ENCODE assay signal across 24 cellular contexts in the genomic region with DNA sequence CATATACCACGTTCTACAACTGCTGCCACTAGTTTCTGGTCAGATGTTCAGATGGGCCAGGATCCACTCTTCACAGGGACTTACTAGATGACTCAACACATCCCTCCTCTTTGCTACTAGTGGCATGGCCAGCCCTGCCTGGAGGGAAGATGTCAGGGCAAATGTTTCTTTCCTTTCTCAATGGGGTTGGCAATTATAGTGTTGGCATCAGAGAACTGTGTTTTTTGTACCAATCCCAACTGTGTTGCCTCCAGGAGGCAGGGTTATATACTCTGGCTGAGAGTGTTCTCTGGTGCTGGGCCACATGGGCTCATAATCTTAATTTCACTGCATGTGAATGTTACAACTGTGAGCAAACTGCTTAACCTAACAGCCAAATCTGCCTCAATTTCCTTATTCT.
A peak's percentile ranks its signal among the peaks of the same experiment; 100 is the strongest.
DNase-seq lines count a peak whose midpoint lies in the region; ATAC-seq and TF ChIP-seq lines count a peak whose summit lies in the region.
"Had no signal": no experiment of that assay in that cellular context is flagged by ENCODE, and none has a peak within 500 bp of the region (broad histone marks: within the 10 kb centered on the region; RNA-seq: fewer than 3 reads in every experiment).

No MANE protein-coding gene starts in this region.

- H3K4me3 ChIP-seq in breast epithelium (no peak overlapping the region), PC-3 (ENCODE audit: low read length) (no peak overlapping the region), choroid plexus epithelial cell (ENCODE audit: low read depth, low read length) (no peak overlapping the region), heart left ventricle (no peak overlapping the region)
- H3K4me3 ChIP-seq: K562, PC-9 had no signal

- no peak for TF ChIP-seq POLR2A in breast epithelium (IDR thresholded peaks at IDR 0.05)
- TF ChIP-seq POLR2A in heart left ventricle (IDR thresholded peaks at IDR 0.05), result no peak

- no peak overlapping the region for H2AFZ ChIP-seq in PC-3 (ENCODE audit: low read length)
- H2AFZ ChIP-seq: PC-9 had no signal

- ATAC-seq in PC-3 (no peak), heart left ventricle (no peak), HG02571 (IDR thresholded peaks at IDR 0.05; ENCODE audit: unreplicated experiment) (no peak)
- ATAC-seq in naive thymus-derived CD8-positive, alpha-beta T cell, result no peak
- ATAC-seq: K562 had no signal

- H3K36me3 ChIP-seq in breast epithelium (no peaks in the 10 kb centered on the region), PC-3 (ENCODE audit: low read depth, low read length) (no peaks in the 10 kb centered on the region), heart left ventricle (no peaks in the 10 kb centered on the region)

- H3K9me3 Mint-ChIP-seq in MCF 10A (ENCODE audit: unreplicated experiment), result no peaks in the 10 kb centered on the region
- peaks cover 0 to 3% (median 0%) of the 10 kb centered on the region in 9 donors for H3K9me3 Mint-ChIP-seq in naive thymus-derived CD8-positive, alpha-beta T cell

- POLR2A ChIA-PET in MCF 10A (lab: Yijun Ruan, JAX), result interaction anchor here (1.1 kb wide), 1 partner anchor 39 kb away, joined by 3 read pairs; no protein-coding TSS in a partner anchor
- POLR2A ChIA-PET in PC-3 (lab: Charles Lee; ENCODE audit: unreplicated experiment), result no interaction called here
- POLR2A ChIA-PET in naive thymus-derived CD8-positive, alpha-beta T cell (lab: Charles Lee), result no interaction called here

- no peaks in the 10 kb centered on the region for H3K27me3 ChIP-seq in breast epithelium
- peaks cover 45% of the 10 kb centered on the region for H3K27me3 ChIP-seq in PC-3 (ENCODE audit: low read length)
- H3K27me3 ChIP-seq in heart left ventricle, result no peaks in the 10 kb centered on the region

- H3K9ac ChIP-seq in PC-3 (ENCODE audit: low read length), result no peak overlapping the region
- H3K9ac ChIP-seq: SK-N-SH had no signal

- peak overlapping the region; percentile 40 for H3K27ac Mint-ChIP-seq in MCF 10A (ENCODE audit: low read depth, unreplicated experiment)
- H3K27ac Mint-ChIP-seq in naive thymus-derived CD8-positive, alpha-beta T cell, result no peak overlapping the region
- H3K27ac Mint-ChIP-seq: CD8-positive, alpha-beta memory T cell had no signal

- peaks cover 5% of the 10 kb centered on the region for H3K4me1 Mint-ChIP-seq in MCF 10A (ENCODE audit: insufficient read depth, unreplicated experiment)
- no peaks in the 10 kb centered on the region for H3K4me1 Mint-ChIP-seq in naive thymus-derived CD8-positive, alpha-beta T cell
- H3K4me1 Mint-ChIP-seq: CD8-positive, alpha-beta memory T cell had no signal

- DNase-seq in MCF 10A (ENCODE audit: unreplicated experiment), result peak; percentile 13
- no peak for DNase-seq in breast epithelium (ENCODE audit: low spot score in 2 of 2)
- DNase-seq in PC-3, result no peak
- DNase-seq in choroid plexus epithelial cell (ENCODE audit: low read depth), result no peak
- DNase-seq in retina, result no peak
- DNase-seq in heart left ventricle, result no peak
- no peak for DNase-seq in naive thymus-derived CD8-positive, alpha-beta T cell
- DNase-seq: ACHN; C1 segment of cervical spinal cord; CD8-positive, alpha-beta memory T cell; GDM1; MV-4-11; NCI-H1105 treated with DMSO at 0.1 percent for 48 hours; NCI-H2029 treated with DMSO at 0.1 percent for 48 hours; NCI-H2171; NCI-H345; NCI-H524 treated with DMSO at 0.1 percent for 48 hours; PC-9; RPMI8226; SHP77 treated with DMSO at 0.1 percent for 48 hours; SK-N-SH had no signal

- no peaks in the 10 kb centered on the region for H3K9me2 ChIP-seq in PC-3 (replicated peaks; ENCODE audit: low read length)
- H3K9me2 ChIP-seq: SK-N-SH had no signal

- H3K4me2 ChIP-seq in PC-3 (ENCODE audit: low read length), result no peak overlapping the region
- H3K4me2 ChIP-seq: PC-9, SK-N-SH had no signal

- H3K27me3 Mint-ChIP-seq in MCF 10A (ENCODE audit: insufficient read depth, unreplicated experiment), result peaks cover 39% of the 10 kb centered on the region
- no peaks in the 10 kb centered on the region for H3K27me3 Mint-ChIP-seq in naive thymus-derived CD8-positive, alpha-beta T cell

- TF ChIP-seq CTCF in MCF 10A (IDR thresholded peaks at IDR 0.05; ENCODE audit: unreplicated experiment) (no peak), breast epithelium (IDR thresholded peaks at IDR 0.05) (no peak), PC-3 (conservative IDR thresholded peaks at IDR 0.05; ENCODE audit: low read depth, low read length) (0 out of 2 replicates have a peak, but pooled peaks have one; percentile 19), choroid plexus epithelial cell (conservative IDR thresholded peaks at IDR 0.05; ENCODE audit: low read depth, low read length) (peak; percentile 3), heart left ventricle (IDR thresholded peaks at IDR 0.05) (no peak)

- H3K79me2 ChIP-seq in PC-3 (ENCODE audit: low read length), result no peaks in the 10 kb centered on the region

- WGBS in heart left ventricle, 4 donors, result 0 to 69% (median 44%) methylated on average over 1 of the region's 1 CpG

- intact Hi-C loops in MCF 10A (cut with micrococcal nuclease) (no loop called here), breast epithelium (cut with DNase I; ENCODE audit: low total_unique reads) (loop anchor here (10.0 kb wide), 1 partner anchor 1206 kb away; no protein-coding TSS in a partner anchor), PC-3 (cut with micrococcal nuclease) (no loop called here), heart left ventricle (cut with DNase I) (no loop called here)

- H3K9me3 ChIP-seq in breast epithelium (no peaks in the 10 kb centered on the region), PC-3 (ENCODE audit: low read length) (no peaks in the 10 kb centered on the region), heart left ventricle (no peaks in the 10 kb centered on the region)
- H3K9me3 ChIP-seq: SK-N-SH had no signal

- CTCF ChIA-PET in MCF 10A (lab: Yijun Ruan, JAX), result no interaction called here
- CTCF ChIA-PET in PC-3 (lab: Charles Lee), result no interaction called here

- no TSS peak for BruUV-seq in MCF 10A (replicated peaks; lab: Mats Ljungman, UMichigan)
- BruUV-seq in PC-3 (replicated peaks; lab: Mats Ljungman, UMichigan), result no TSS peak

- H3K27ac ChIP-seq in breast epithelium (no peak overlapping the region), PC-3 (ENCODE audit: low read length) (no peak overlapping the region), heart left ventricle (no peak overlapping the region)
- H3K27ac ChIP-seq: 22Rv1, PC-9 had no signal

- no peaks in the 10 kb centered on the region for H3F3A ChIP-seq in PC-3 (ENCODE audit: low read length, unreplicated experiment)

- H3K4me3 Mint-ChIP-seq in MCF 10A (ENCODE audit: unreplicated experiment), result no peak overlapping the region
- no peak overlapping the region for H3K4me3 Mint-ChIP-seq in naive thymus-derived CD8-positive, alpha-beta T cell
- H3K4me3 Mint-ChIP-seq: CD8-positive, alpha-beta memory T cell had no signal

- H4K20me1 ChIP-seq in PC-3 (ENCODE audit: low read length), result no peaks in the 10 kb centered on the region

- H3K36me3 Mint-ChIP-seq in MCF 10A (ENCODE audit: insufficient read depth, unreplicated experiment), result no peaks in the 10 kb centered on the region
- H3K36me3 Mint-ChIP-seq in naive thymus-derived CD8-positive, alpha-beta T cell, result no peaks in the 10 kb centered on the region
- H3K36me3 Mint-ChIP-seq: CD8-positive, alpha-beta memory T cell had no signal

- H3K4me1 ChIP-seq in breast epithelium, result no peaks in the 10 kb centered on the region
- H3K4me1 ChIP-seq in PC-3 (ENCODE audit: insufficient read depth, low read length), result no peaks in the 10 kb centered on the region
- H3K4me1 ChIP-seq in heart left ventricle, result no peaks in the 10 kb centered on the region

Comparison
In these comparisons a context has a peak if more than half of its experiments do, and no peak if none do; other contexts are left out.
1. CTCF ChIP-seq: peak in PC-3 (single experiment) and choroid plexus epithelial cell (single experiment); none in MCF 10A (single experiment), breast epithelium (0 of 3) and heart left ventricle (0 of 12).